ENCODE assay signal across 14 cellular contexts in genomic region chr15:70272565-70273355, GRCh38.
DNase-seq lines count a peak whose midpoint lies in the region; TF ChIP-seq lines count a peak whose summit lies in the region.
"Had no signal": no experiment of that assay in that cellular context is flagged by ENCODE, and none has a peak within 500 bp of the region (broad histone marks: within the 10 kb centered on the region; RNA-seq: fewer than 3 reads in every experiment).

No MANE protein-coding gene starts in this region.

- 64% methylated on average over 10 of the region's 10 CpGs for WGBS in smooth muscle cell (ENCODE audit: low lambda C conversion rate)

- no peaks in the 10 kb centered on the region for H3K79me2 ChIP-seq in smooth muscle cell (ENCODE audit: low read depth)

- H3K4me1 ChIP-seq in BE2C = peaks cover 46% of the 10 kb centered on the region
- peaks cover 22% of the 10 kb centered on the region for H3K4me1 ChIP-seq in smooth muscle cell (ENCODE audit: low read depth)

- DNase-seq in BE2C (peak; percentile 56), ELF-1 (ENCODE audit: low read depth, low spot score) (peak; percentile 83), islet precursor cell (peak; percentile 97), smooth muscle cell (lab: John Stamatoyannopoulos, UW; ENCODE audit: unreplicated experiment) (no peak), iPS-NIHi11 (ENCODE audit: low spot score) (no peak), activated gamma-delta T cell (lab: John Stamatoyannopoulos, UW) (no peak)
- DNase-seq in central memory CD4-positive, alpha-beta T cell = no peak
- DNase-seq: MG63, NCI-H1105 treated with DMSO at 0.1 percent for 48 hours, NCI-H187, NCI-H446 had no signal

- no peaks in the 10 kb centered on the region for H4K20me1 ChIP-seq in smooth muscle cell (ENCODE audit: low read depth)

- no peaks in the 10 kb centered on the region for H3K36me3 ChIP-seq in BE2C
- H3K36me3 ChIP-seq in smooth muscle cell (ENCODE audit: low read depth) = no peaks in the 10 kb centered on the region
- H3K36me3 ChIP-seq: BLaER1 treated with 17β-estradiol and CSF1 and Interleukin-3, amounts not matched to agents 10 nM and 100 nM; MG63 had no signal

- H3K4me3 ChIP-seq in BE2C (ENCODE audit: low read depth, low read length) (no peak overlapping the region), smooth muscle cell (no peak overlapping the region)
- H3K4me3 ChIP-seq: BLaER1 treated with 17β-estradiol and CSF1 and Interleukin-3, amounts not matched to agents 10 nM and 100 nM; GM12878; MG63 had no signal

- H3K9ac ChIP-seq in smooth muscle cell (ENCODE audit: low read depth) = no peak overlapping the region
- H3K9ac ChIP-seq: BLaER1 treated with 17β-estradiol and CSF1 and Interleukin-3, amounts not matched to agents 10 nM and 100 nM; KMS-11 had no signal

- peaks cover 19% of the 10 kb centered on the region for H3F3A ChIP-seq in smooth muscle cell (ENCODE audit: low read depth)

- H3K27ac ChIP-seq in smooth muscle cell (ENCODE audit: low read depth) = peak overlapping the region; percentile 17
- H3K27ac ChIP-seq: KMS-11 had no signal

- no peak overlapping the region for H2AFZ ChIP-seq in smooth muscle cell (ENCODE audit: low read depth)

- H3K4me2 ChIP-seq in smooth muscle cell = no peak overlapping the region
- H3K4me2 ChIP-seq: KMS-11 had no signal

- H3K9me3 ChIP-seq in BE2C = no peaks in the 10 kb centered on the region; the same call in 1 of the 2 replicates
- no peaks in the 10 kb centered on the region for H3K9me3 ChIP-seq in smooth muscle cell (replicated peaks; ENCODE audit: low read depth)
- H3K9me3 ChIP-seq: BLaER1 treated with 17β-estradiol and CSF1 and Interleukin-3, amounts not matched to agents 10 nM and 100 nM; MG63 had no signal

- TF ChIP-seq CTCF in BE2C (IDR thresholded peaks at IDR 0.05; ENCODE audit: low read depth, low read length) (no peak; the same call in 1 of the 2 replicates), smooth muscle cell (IDR thresholded peaks at IDR 0.05; ENCODE audit: borderline replicate concordance, insufficient read depth, poor library complexity, severe bottlenecking) (no peak)

- no peaks in the 10 kb centered on the region for H3K27me3 ChIP-seq in BE2C
- no peaks in the 10 kb centered on the region for H3K27me3 ChIP-seq in smooth muscle cell (ENCODE audit: low read depth)

Comparison
In these comparisons a context has a peak if more than half of its experiments do, and no peak if none do; other contexts are left out.
1. DNase-seq: peak in BE2C (single experiment), ELF-1 (single experiment) and islet precursor cell (single experiment); none in smooth muscle cell (single experiment), iPS-NIHi11 (single experiment), central memory CD4-positive, alpha-beta T cell (single experiment) and activated gamma-delta T cell (single experiment).